21 cellular contexts compared by ENCODE assay signal in genomic region chr5:141518616-141519015, GRCh38. TPM values are rescaled to one million over a fixed set of nuclear protein-coding genes. Genes with fewer than 3 reads are reported as not detected.
DNase-seq lines count a peak whose midpoint lies in the region; ATAC-seq, FAIRE-seq and TF ChIP-seq lines count a peak whose summit lies in the region.
"Had no signal": no experiment of that assay in that cellular context is flagged by ENCODE, and none has a peak within 500 bp of the region (broad histone marks: within the 10 kb centered on the region; RNA-seq: fewer than 3 reads in every experiment).

No MANE protein-coding gene starts in this region.

- peak overlapping the region; percentile 12; the same call in 1 of the 2 replicates for H3K27ac ChIP-seq in SK-N-MC
- H3K27ac ChIP-seq in left lung, result peak overlapping the region; percentile 9 to 62
- peak overlapping the region; percentile 100 for H3K27ac ChIP-seq in smooth muscle cell (ENCODE audit: low read depth)
- no peak overlapping the region for H3K27ac ChIP-seq in sigmoid colon
- H3K27ac ChIP-seq: HL-60 had no signal

- DNase-seq in GM19239 (ENCODE audit: insufficient read length, low spot score) (no peak), SK-N-MC (ENCODE audit: low read depth, low spot score) (no peak), left lung (no peak), smooth muscle cell (lab: John Stamatoyannopoulos, UW; ENCODE audit: unreplicated experiment) (no peak), sigmoid colon (no peak)
- DNase-seq: activated CD4-positive, alpha-beta T cell treated with anti-CD3 and anti-CD28 coated beads, Interleukin-2, amount 10 ng/mL, durations not matched to agents 24 days and 14 days; activated CD8-positive, alpha-beta memory T cell treated with anti-CD3 and anti-CD28 coated beads, Interleukin-2, amount 50 U/mL, for 48 hours; anterior cingulate cortex; Calu3; foreskin keratinocyte; kidney glomerular epithelial cell; occipital lobe had no signal

- peak; percentile 75 for FAIRE-seq in GM19239 (lab: Jason Lieb, UNC)
- FAIRE-seq: endometrium, G401.6, TTC549 had no signal

- no peak for TF ChIP-seq CTCF in left lung (IDR thresholded peaks at IDR 0.05)
- no peak for TF ChIP-seq CTCF in smooth muscle cell (IDR thresholded peaks at IDR 0.05; ENCODE audit: borderline replicate concordance, insufficient read depth, poor library complexity, severe bottlenecking)
- TF ChIP-seq CTCF in sigmoid colon (IDR thresholded peaks at IDR 0.05), result no peak

- peaks cover 77% of the 10 kb centered on the region for H3F3A ChIP-seq in smooth muscle cell (ENCODE audit: low read depth)

- H3K27me3 ChIP-seq in left lung, result no peaks in the 10 kb centered on the region
- H3K27me3 ChIP-seq in smooth muscle cell (ENCODE audit: low read depth), result no peaks in the 10 kb centered on the region
- H3K27me3 ChIP-seq in sigmoid colon, result no peaks in the 10 kb centered on the region
- H3K27me3 ChIP-seq: foreskin keratinocyte had no signal

- ATAC-seq in left lung, result no peak
- ATAC-seq in HG03571 (IDR thresholded peaks at IDR 0.05; ENCODE audit: unreplicated experiment), result no peak
- no peak for ATAC-seq in GM21825 (IDR thresholded peaks at IDR 0.05; ENCODE audit: unreplicated experiment)
- ATAC-seq: foreskin keratinocyte, sciatic nerve had no signal

- H4K20me1 ChIP-seq in smooth muscle cell (ENCODE audit: low read depth), result no peaks in the 10 kb centered on the region

- H3K9me3 ChIP-seq in SK-N-MC (ENCODE audit: low read depth, low read length) (no peaks in the 10 kb centered on the region), left lung (no peaks in the 10 kb centered on the region), smooth muscle cell (replicated peaks; ENCODE audit: low read depth) (no peaks in the 10 kb centered on the region), sigmoid colon (no peaks in the 10 kb centered on the region)
- H3K9me3 ChIP-seq: HAP-1 had no signal

- H3K9ac ChIP-seq in SK-N-MC (ENCODE audit: insufficient read length) (no peak overlapping the region), smooth muscle cell (ENCODE audit: low read depth) (peak overlapping the region; percentile 82)

- H3K36me3 ChIP-seq in SK-N-MC (ENCODE audit: insufficient read depth, low read length) (peaks cover 55% of the 10 kb centered on the region), left lung (peaks cover 0 to 73% of the 10 kb centered on the region in 2 donors), smooth muscle cell (ENCODE audit: low read depth) (no peaks in the 10 kb centered on the region), sigmoid colon (no peaks in the 10 kb centered on the region)

- TF ChIP-seq EP300 in sigmoid colon (IDR thresholded peaks at IDR 0.05), result no peak

- H3K4me1 ChIP-seq in left lung, result peaks cover 29 to 95% of the 10 kb centered on the region in 2 donors
- peaks cover 64% of the 10 kb centered on the region for H3K4me1 ChIP-seq in smooth muscle cell (ENCODE audit: low read depth)
- H3K4me1 ChIP-seq in sigmoid colon, result peaks cover 0 to 51% (median 31%) of the 10 kb centered on the region in 4 donors

- H3K4me3 ChIP-seq in SK-N-MC, result no peak overlapping the region
- H3K4me3 ChIP-seq in left lung, result no peak overlapping the region
- H3K4me3 ChIP-seq in smooth muscle cell, result no peak overlapping the region
- no peak overlapping the region for H3K4me3 ChIP-seq in sigmoid colon
- H3K4me3 ChIP-seq: HAP-1 had no signal

- intact Hi-C loops in left lung (cut with DNase I), result no loop called here
- intact Hi-C loops in sigmoid colon (cut with DNase I), result no loop called here

- peak overlapping the region; percentile 86 for H3K4me2 ChIP-seq in smooth muscle cell

- peaks cover 9% of the 10 kb centered on the region for H3K79me2 ChIP-seq in smooth muscle cell (ENCODE audit: low read depth)

- WGBS in smooth muscle cell (ENCODE audit: low lambda C conversion rate), result 74% methylated on average over 1 of the region's 1 CpG
- WGBS in sigmoid colon, 2 donors, result 95 to 100% methylated on average over 1 of the region's 1 CpG

- H2AFZ ChIP-seq in smooth muscle cell (ENCODE audit: low read depth), result no peak overlapping the region

- TF ChIP-seq POLR2A in sigmoid colon (IDR thresholded peaks at IDR 0.05), result no peak

RNA-seq across cellular contexts. Expression of gene PCDHGC5, which starts 29.7 kb away (rescaled TPM):
- total RNA-seq in left lung, result 1 to 10 TPM; 1.4 to 1.9 TPM
- total RNA-seq in smooth muscle cell, result 1.8 and 3.4 TPM in 2 replicates
- 1.5 and 3.3 TPM in 2 replicates for polyA plus RNA-seq in smooth muscle cell
- 1 to 10 TPM; 1.1 to 5.6 (median 3.6) TPM for total RNA-seq in sigmoid colon
- polyA plus RNA-seq in sigmoid colon, result under 1 TPM in 2 of 3 donors, not detected in 1; 0.26 to 0.60 TPM
- total RNA-seq: activated CD4-positive, alpha-beta T cell treated with anti-CD3 and anti-CD28 coated beads, Interleukin-2, amount 10 ng/mL, durations not matched to agents 24 days and 14 days; mononuclear cell had no signal

RNA-seq across cellular contexts. Expression of gene PCDHGC4, which starts 33.8 kb away (rescaled TPM):
- 1 to 10 TPM in 1 of 2 donors, under 1 TPM in 1; 0.79 to 2.5 TPM for total RNA-seq in left lung
- total RNA-seq in smooth muscle cell, result 1.2 and 3.8 TPM in 2 replicates
- polyA plus RNA-seq in smooth muscle cell, result 0.12 and 0.16 TPM in 2 replicates
- total RNA-seq in sigmoid colon, result 1 to 10 TPM; 2.5 to 8.6 (median 5.2) TPM
- under 1 TPM in 1 of 3 donors, not detected in 2; 0.47 TPM for polyA plus RNA-seq in sigmoid colon
- total RNA-seq: activated CD4-positive, alpha-beta T cell treated with anti-CD3 and anti-CD28 coated beads, Interleukin-2, amount 10 ng/mL, durations not matched to agents 24 days and 14 days had no signal

RNA-seq across cellular contexts. Expression of gene PCDHGC3, which starts 42.9 kb away (rescaled TPM):
- total RNA-seq in left lung, result 100 to 1,000 TPM in 1 of 2 donors, 10 to 100 TPM in 1; 65.4 to 101 TPM
- total RNA-seq in smooth muscle cell, result 38.2 and 50.3 TPM in 2 replicates
- 98.4 and 111 TPM in 2 replicates for polyA plus RNA-seq in smooth muscle cell
- total RNA-seq in sigmoid colon, result 10 to 100 TPM; 31.4 to 47.8 (median 39.4) TPM
- polyA plus RNA-seq in sigmoid colon, result 10 to 100 TPM in 2 of 3 donors, 1 to 10 TPM in 1; 5.1 to 24.1 (median 23.4) TPM

Comparison
In these comparisons a context has a peak if more than half of its experiments do, and no peak if none do; other contexts are left out.
1. H3K27ac ChIP-seq: peak in SK-N-MC (single experiment), left lung (2 of 2) and smooth muscle cell (single experiment); none in sigmoid colon (0 of 4).